Comparison of ENCODE assay signal across 27 cellular contexts in the genomic region with DNA sequence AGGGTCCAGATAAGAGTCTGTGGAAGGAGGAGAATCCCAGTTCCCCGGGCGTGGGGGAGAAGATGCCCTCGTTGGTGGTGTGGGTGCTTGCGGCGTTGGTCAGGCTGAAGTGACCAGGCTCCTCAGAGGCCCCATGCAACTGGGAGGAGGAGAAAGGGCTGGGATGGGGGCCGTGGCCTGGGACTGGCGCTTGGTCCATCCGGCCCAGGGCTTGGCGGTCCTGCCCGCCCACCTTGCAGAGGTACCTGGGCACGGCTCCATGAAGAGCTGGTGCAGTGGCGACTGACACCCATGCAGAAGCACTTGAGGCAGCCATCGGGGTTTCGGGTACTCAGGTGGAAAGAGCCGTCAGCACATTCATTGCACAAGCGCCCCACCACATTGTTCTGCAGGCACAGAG.
"Had no signal": no experiment of that assay in that cellular context is flagged by ENCODE, and none has a peak within 500 bp of the region (broad histone marks: within the 10 kb centered on the region; RNA-seq: fewer than 3 reads in every experiment).

No MANE protein-coding gene starts in this region.

- DNase-seq: activated CD4-positive, alpha-beta memory T cell treated with anti-CD3 and anti-CD28 coated beads, Interleukin-2, amount 10 ng/mL, durations not matched to agents 7 days and 5 days; activated CD4-positive, alpha-beta T cell treated with anti-CD3 and anti-CD28 coated beads for 1 hour; activated CD4-positive, alpha-beta T cell treated with anti-CD3 and anti-CD28 coated beads for 4 hours; activated CD4-positive, alpha-beta T cell treated with anti-CD3 and anti-CD28 coated beads, Interleukin-2, amount 10 ng/mL, durations not matched to agents 7 days and 5 days; activated CD4-positive, alpha-beta T cell treated with anti-CD3 and anti-CD28 coated beads, Interleukin-2, amount 50 U/mL, for 4 hours; activated CD8-positive, alpha-beta memory T cell treated with anti-CD3 and anti-CD28 coated beads, Interleukin-2, amount 50 U/mL, for 48 hours; activated gamma-delta T cell; activated naive CD4-positive, alpha-beta T cell; activated naive CD4-positive, alpha-beta T cell treated with anti-CD3 and anti-CD28 coated beads, Interleukin-2, amount 10 ng/mL, durations not matched to agents 7 days and 5 days; activated naive CD8-positive, alpha-beta T cell treated with anti-CD3 and anti-CD28 coated beads, Interleukin-2, amount 10 ng/mL, durations not matched to agents 7 days and 5 days; activated T-cell treated with anti-CD3 and anti-CD28 coated beads for 4 hours; activated T-cell treated with anti-CD3 and anti-CD28 coated beads, Interleukin-2, amount 50 U/mL, for 24 hours; activated T-cell treated with anti-CD3 and anti-CD28 coated beads, Interleukin-2, amount 50 U/mL, for 72 hours; cortex of kidney; dermis blood vessel endothelial cell; effector CD4-positive, alpha-beta T cell; effector memory CD8-positive, alpha-beta T cell; erythroblast; esophagus squamous epithelium; foreskin melanocyte; T-helper 2 cell had no signal

- FAIRE-seq: colon, TTC549 had no signal

- H3K4me3 ChIP-seq: ascending aorta, breast epithelium, esophagus squamous epithelium, gastroesophageal sphincter had no signal

- H3K27ac ChIP-seq: ascending aorta, breast epithelium, VCaP had no signal

- H3K9me3 ChIP-seq: ascending aorta, breast epithelium, esophagus squamous epithelium, gastroesophageal sphincter had no signal

- H3K27me3 ChIP-seq: ascending aorta, breast epithelium, esophagus squamous epithelium, gastroesophageal sphincter had no signal

- H3K4me1 ChIP-seq: breast epithelium had no signal
